8 cellular contexts compared by ENCODE assay signal in the genomic region with DNA sequence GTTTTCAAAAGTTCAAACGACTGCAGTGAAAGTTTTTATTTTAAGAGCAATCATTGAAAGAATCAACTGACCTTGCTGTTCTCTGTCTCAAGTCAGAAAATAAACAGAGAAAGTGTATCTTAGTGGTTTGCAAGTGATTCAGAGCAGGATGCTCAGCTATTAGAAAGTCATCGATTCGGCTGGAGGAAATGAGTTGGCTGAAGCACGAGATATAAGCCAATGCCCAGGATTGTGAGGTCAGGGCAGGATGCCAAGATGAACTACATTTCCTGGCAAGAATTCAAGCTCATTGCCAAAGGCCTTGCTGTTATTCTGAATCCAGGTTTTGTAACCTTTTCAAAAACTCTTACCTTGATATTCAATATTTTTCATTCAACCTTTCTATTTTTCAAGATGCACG.
DNase-seq lines count a peak whose midpoint lies in the region; ATAC-seq and TF ChIP-seq lines count a peak whose summit lies in the region.
"Had no signal": no experiment of that assay in that cellular context is flagged by ENCODE, and none has a peak within 500 bp of the region (broad histone marks: within the 10 kb centered on the region; RNA-seq: fewer than 3 reads in every experiment).

No MANE protein-coding gene starts in this region.

- no peaks in the 10 kb centered on the region for H3K27me3 Mint-ChIP-seq in naive thymus-derived CD8-positive, alpha-beta T cell
- H3K27me3 Mint-ChIP-seq: memory B cell had no signal

- peaks cover 0 to 20% (median 3%) of the 10 kb centered on the region in 4 donors for H3K4me1 Mint-ChIP-seq in naive thymus-derived CD8-positive, alpha-beta T cell

- POLR2A ChIA-PET in naive thymus-derived CD8-positive, alpha-beta T cell (lab: Charles Lee): no interaction called here

- in situ Hi-C loops in GM13976 (cut with MboI; ENCODE audit: low sequenced_read_pairs, unreplicated experiment): no loop called here

- no peak overlapping the region for H3K4me3 ChIP-seq in testis

- H3K4me1 ChIP-seq in testis: no peaks in the 10 kb centered on the region

- H3K9me3 ChIP-seq in testis: no peaks in the 10 kb centered on the region

- intact Hi-C loops in testis (cut with DNase I; ENCODE audit: low total_unique reads): no loop called here

- H3K27me3 ChIP-seq in testis: no peaks in the 10 kb centered on the region

- ATAC-seq in GM18519 (IDR thresholded peaks at IDR 0.05; ENCODE audit: low FRiP score, unreplicated experiment) (peak; percentile 66), HG02759 (IDR thresholded peaks at IDR 0.05; ENCODE audit: unreplicated experiment) (peak; percentile 63)
- no peak for ATAC-seq in naive thymus-derived CD8-positive, alpha-beta T cell

- H3K27ac ChIP-seq in epithelial cell of prostate (peak overlapping the region; percentile 38), testis (no peak overlapping the region)

- no peak for TF ChIP-seq CTCF in testis (IDR thresholded peaks at IDR 0.05)
- TF ChIP-seq CTCF in GM13976 (IDR thresholded peaks at IDR 0.05; ENCODE audit: borderline replicate concordance, control extremely low read depth, extremely low read depth, insufficient read depth, missing control alignments): no peak

- H3K9me3 Mint-ChIP-seq in naive thymus-derived CD8-positive, alpha-beta T cell: no peaks in the 10 kb centered on the region
- H3K9me3 Mint-ChIP-seq: memory B cell had no signal

- no peak overlapping the region for H3K4me3 Mint-ChIP-seq in naive thymus-derived CD8-positive, alpha-beta T cell

- WGBS in testis, 2 donors: 38 to 45% methylated on average over 5 of the region's 5 CpGs

- DNase-seq in NCI-H2196 (lab: John Stamatoyannopoulos, UW; ENCODE audit: unreplicated experiment) (peak; percentile 3), epithelial cell of prostate (ENCODE audit: low read depth, low spot score) (peak; percentile 83), testis (peak; percentile 60), GM13976 (ENCODE audit: low spot score) (no peak)
- DNase-seq in naive thymus-derived CD8-positive, alpha-beta T cell: no peak

- H3K27ac Mint-ChIP-seq in naive thymus-derived CD8-positive, alpha-beta T cell: no peak overlapping the region
- H3K27ac Mint-ChIP-seq: memory B cell had no signal

- H3K36me3 Mint-ChIP-seq in naive thymus-derived CD8-positive, alpha-beta T cell: no peaks in the 10 kb centered on the region

- H3K36me3 ChIP-seq in testis (ENCODE audit: low read depth, missing control alignments): no peaks in the 10 kb centered on the region

- TF ChIP-seq POLR2A in testis (IDR thresholded peaks at IDR 0.05): no peak

Comparison
In these comparisons a context has a peak if more than half of its experiments do, and no peak if none do; other contexts are left out.
1. ATAC-seq: peak in GM18519 (single experiment) and HG02759 (single experiment); none in naive thymus-derived CD8-positive, alpha-beta T cell (0 of 2).
2. DNase-seq: peak in NCI-H2196 (single experiment), epithelial cell of prostate (single experiment) and testis (single experiment); none in GM13976 (single experiment) and naive thymus-derived CD8-positive, alpha-beta T cell (0 of 10).